1 cellular context compared by ENCODE assay signal in the genomic region with DNA sequence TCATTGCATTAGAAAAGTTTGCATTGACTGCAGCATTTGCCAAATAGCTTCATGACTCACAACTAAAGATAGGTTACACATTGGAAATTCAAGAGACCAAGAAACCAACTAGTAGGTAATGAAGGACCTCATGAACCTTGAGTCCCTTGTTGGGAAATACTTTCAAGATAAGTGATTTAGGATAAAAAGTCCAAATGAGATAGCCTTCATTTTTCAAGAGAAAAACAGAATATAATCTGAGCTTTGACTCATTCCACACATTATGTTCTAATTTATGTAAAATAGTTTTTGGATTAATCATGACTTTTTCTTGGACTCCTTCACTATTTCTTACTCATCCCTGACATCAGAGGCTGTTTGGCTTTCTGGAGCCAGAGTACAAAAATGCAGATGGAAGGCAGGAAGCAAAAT.
TF ChIP-seq lines count a peak whose summit lies in the region.

No MANE protein-coding gene starts in this region.

TF ChIP-seq in GM12878, 131 proteins besides CTCF, POLR2A, EP300 and RAD21:
- TF ChIP-seq ZNF687 (IDR thresholded peaks at IDR 0.05), result no peak
- peak; percentile 35 for TF ChIP-seq JUNB (IDR thresholded peaks at IDR 0.05)
- TF ChIP-seq, protein P1, sequence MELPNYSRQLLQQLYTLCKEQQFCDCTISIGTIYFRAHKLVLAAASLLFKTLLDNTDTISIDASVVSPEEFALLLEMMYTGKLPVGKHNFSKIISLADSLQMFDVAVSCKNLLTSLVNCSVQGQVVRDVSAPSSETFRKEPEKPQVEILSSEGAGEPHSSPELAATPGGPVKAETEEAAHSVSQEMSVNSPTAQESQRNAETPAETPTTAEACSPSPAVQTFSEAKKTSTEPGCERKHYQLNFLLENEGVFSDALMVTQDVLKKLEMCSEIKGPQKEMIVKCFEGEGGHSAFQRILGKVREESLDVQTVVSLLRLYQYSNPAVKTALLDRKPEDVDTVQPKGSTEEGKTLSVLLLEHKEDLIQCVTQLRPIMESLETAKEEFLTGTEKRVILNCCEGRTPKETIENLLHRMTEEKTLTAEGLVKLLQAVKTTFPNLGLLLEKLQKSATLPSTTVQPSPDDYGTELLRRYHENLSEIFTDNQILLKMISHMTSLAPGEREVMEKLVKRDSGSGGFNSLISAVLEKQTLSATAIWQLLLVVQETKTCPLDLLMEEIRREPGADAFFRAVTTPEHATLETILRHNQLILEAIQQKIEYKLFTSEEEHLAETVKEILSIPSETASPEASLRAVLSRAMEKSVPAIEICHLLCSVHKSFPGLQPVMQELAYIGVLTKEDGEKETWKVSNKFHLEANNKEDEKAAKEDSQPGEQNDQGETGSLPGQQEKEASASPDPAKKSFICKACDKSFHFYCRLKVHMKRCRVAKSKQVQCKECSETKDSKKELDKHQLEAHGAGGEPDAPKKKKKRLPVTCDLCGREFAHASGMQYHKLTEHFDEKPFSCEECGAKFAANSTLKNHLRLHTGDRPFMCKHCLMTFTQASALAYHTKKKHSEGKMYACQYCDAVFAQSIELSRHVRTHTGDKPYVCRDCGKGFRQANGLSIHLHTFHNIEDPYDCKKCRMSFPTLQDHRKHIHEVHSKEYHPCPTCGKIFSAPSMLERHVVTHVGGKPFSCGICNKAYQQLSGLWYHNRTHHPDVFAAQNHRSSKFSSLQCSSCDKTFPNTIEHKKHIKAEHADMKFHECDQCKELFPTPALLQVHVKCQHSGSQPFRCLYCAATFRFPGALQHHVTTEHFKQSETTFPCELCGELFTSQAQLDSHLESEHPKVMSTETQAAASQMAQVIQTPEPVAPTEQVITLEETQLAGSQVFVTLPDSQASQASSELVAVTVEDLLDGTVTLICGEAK (IDR thresholded peaks at IDR 0.05; ENCODE audit: borderline replicate concordance), result no peak
